8 cellular contexts compared by ENCODE assay signal in the genomic region with DNA sequence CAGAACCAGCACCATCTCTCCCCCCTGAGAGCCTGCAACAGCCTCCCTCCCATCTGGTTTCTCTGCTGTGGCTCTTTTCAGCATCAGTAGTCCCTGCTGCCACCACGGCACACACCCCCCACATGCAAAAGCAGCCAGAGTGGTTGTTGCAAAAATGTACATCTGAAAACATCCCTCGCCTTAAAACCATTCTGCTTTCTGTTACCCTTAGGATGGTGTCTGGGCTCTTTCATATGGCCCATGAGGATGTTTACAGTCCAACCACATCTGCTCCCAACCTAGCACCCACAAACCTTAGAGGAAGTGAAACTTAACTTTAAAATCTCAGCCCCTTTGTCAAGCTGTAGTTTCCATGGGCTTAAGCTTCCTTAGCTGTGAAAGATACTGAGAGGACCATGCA. TPM values are rescaled to one million over a fixed set of nuclear protein-coding genes. Genes with fewer than 3 reads are reported as not detected.
A peak's percentile ranks its signal among the peaks of the same experiment; 100 is the strongest.
DNase-seq lines count a peak whose midpoint lies in the region; ATAC-seq and TF ChIP-seq lines count a peak whose summit lies in the region.

No MANE protein-coding gene starts in this region.

- peak overlapping the region; percentile 97 for H3K27ac ChIP-seq in OCI-LY7 (ENCODE audit: low read depth, low read length, poor library complexity, severe bottlenecking)
- H3K27ac ChIP-seq in endodermal cell (ENCODE audit: low read depth, low read length), result no peak overlapping the region
- peak overlapping the region; percentile 82 for H3K27ac ChIP-seq in rectal smooth muscle tissue (ENCODE audit: low read depth, low read length)

- peak overlapping the region; percentile 82; the same call in 1 of the 2 replicates for H2AFZ ChIP-seq in OCI-LY7 (ENCODE audit: low read length)

- CTCF ChIA-PET in OCI-LY7 (lab: Charles Lee; ENCODE audit: unreplicated experiment), result interaction anchor here (1.1 to 1.4 kb wide), 2 partner anchors 70 to 180 kb away, joined by 4 to 5 read pairs; no protein-coding TSS in a partner anchor

- no peaks in the 10 kb centered on the region for H3K9me2 ChIP-seq in OCI-LY7 (ENCODE audit: insufficient read depth, low read length)

- peaks cover 44% of the 10 kb centered on the region for H3K4me1 Mint-ChIP-seq in activated T-cell treated with anti-CD3 and anti-CD28 coated beads, Interleukin-2, amount 50 U/mL, for 4 hours (ENCODE audit: low read depth)
- peaks cover 16% of the 10 kb centered on the region for H3K4me1 Mint-ChIP-seq in endodermal cell

- H3K9me3 Mint-ChIP-seq in activated T-cell treated with anti-CD3 and anti-CD28 coated beads, Interleukin-2, amount 50 U/mL, for 4 hours, result no peaks in the 10 kb centered on the region
- H3K9me3 Mint-ChIP-seq in endodermal cell, result no peaks in the 10 kb centered on the region

- peaks cover 2% of the 10 kb centered on the region for H3K36me3 Mint-ChIP-seq in activated T-cell treated with anti-CD3 and anti-CD28 coated beads, Interleukin-2, amount 50 U/mL, for 4 hours (ENCODE audit: insufficient read depth)
- H3K36me3 Mint-ChIP-seq in endodermal cell (ENCODE audit: low read depth), result no peaks in the 10 kb centered on the region

- no TSS peak for BruUV-seq in OCI-LY7 (replicated peaks; lab: Mats Ljungman, UMichigan)

- no peaks in the 10 kb centered on the region for H3K27me3 ChIP-seq in endodermal cell (ENCODE audit: control insufficient read depth, insufficient read depth, low read length, poor library complexity, severe bottlenecking)
- H3K27me3 ChIP-seq in rectal smooth muscle tissue (ENCODE audit: control insufficient read depth, insufficient read depth, low read length), result no peaks in the 10 kb centered on the region

- H3K4me3 ChIP-seq in OCI-LY7 (ENCODE audit: low read depth, low read length, poor library complexity, severe bottlenecking) (peak overlapping the region; percentile 85), endodermal cell (ENCODE audit: low read length) (peak overlapping the region; percentile 92), rectal smooth muscle tissue (ENCODE audit: low read length) (peak overlapping the region; percentile 90)

- no peaks in the 10 kb centered on the region for H4K20me1 ChIP-seq in OCI-LY7 (ENCODE audit: insufficient read depth, low read length)

- H3K9me3 ChIP-seq in OCI-LY7 (ENCODE audit: low read length), result no peaks in the 10 kb centered on the region
- no peaks in the 10 kb centered on the region for H3K9me3 ChIP-seq in endodermal cell (ENCODE audit: control insufficient read depth, low read length)

- H3K36me3 ChIP-seq in OCI-LY7 (ENCODE audit: insufficient read depth, low read length) (peaks cover 24% of the 10 kb centered on the region), endodermal cell (ENCODE audit: control insufficient read depth, insufficient read depth, low read length) (no peaks in the 10 kb centered on the region), rectal smooth muscle tissue (ENCODE audit: control insufficient read depth, insufficient read depth, low read length) (no peaks in the 10 kb centered on the region)

- no peak for DNase-seq in activated T-cell treated with anti-CD3 and anti-CD28 coated beads, Interleukin-2, amount 50 U/mL, for 4 hours
- no peak for DNase-seq in activated T-cell treated with anti-CD3 and anti-CD28 coated beads, Interleukin-2, amount 50 U/mL, for 48 hours
- DNase-seq in OCI-LY7 (ENCODE audit: low spot score) (peak; percentile 93), endodermal cell (no peak), NCI-H146 treated with DMSO at 0.1 percent for 48 hours (lab: John Stamatoyannopoulos, UW; ENCODE audit: unreplicated experiment) (no peak)
- DNase-seq in stimulated activated CD4-positive, alpha-beta T cell treated with anti-CD3 and anti-CD28 coated beads, Interleukin-1b, Interleukin-23, amount 100 ng/mL, for 48 hours, result no peak

- H3K4me2 ChIP-seq in OCI-LY7 (ENCODE audit: low read length), result peak overlapping the region; percentile 96

- ATAC-seq in activated T-cell treated with anti-CD3 and anti-CD28 coated beads, Interleukin-2, amount 50 U/mL, for 4 hours, result peak; percentile 2 to 13
- peak; percentile 75 for ATAC-seq in HG02798 (IDR thresholded peaks at IDR 0.05; ENCODE audit: poor library complexity, unreplicated experiment)

- peak overlapping the region; percentile 92 for H3K4me3 Mint-ChIP-seq in activated T-cell treated with anti-CD3 and anti-CD28 coated beads, Interleukin-2, amount 50 U/mL, for 4 hours
- peak overlapping the region; percentile 96 for H3K4me3 Mint-ChIP-seq in endodermal cell

- POLR2A ChIA-PET in OCI-LY7 (lab: Charles Lee), result interaction anchor here (0.6 to 2.8 kb wide), 11 partner anchors 19 to 180 kb away, joined by 3 to 11 read pairs (median 3); no protein-coding TSS in a partner anchor

- H3K27me3 Mint-ChIP-seq in activated T-cell treated with anti-CD3 and anti-CD28 coated beads, Interleukin-2, amount 50 U/mL, for 4 hours (ENCODE audit: low read depth), result no peaks in the 10 kb centered on the region
- peaks cover 6% of the 10 kb centered on the region for H3K27me3 Mint-ChIP-seq in endodermal cell (ENCODE audit: insufficient read depth)

- H3K27ac Mint-ChIP-seq in endodermal cell, result peak overlapping the region; percentile 91

- intact Hi-C loops in OCI-LY7 (cut with micrococcal nuclease; ENCODE audit: unreplicated experiment), result loop anchor here (1.0 to 2.0 kb wide), 4 partner anchors 14 to 180 kb away; no protein-coding TSS in a partner anchor

- peaks cover 13% of the 10 kb centered on the region; the same call in 1 of the 2 replicates for H3K79me2 ChIP-seq in OCI-LY7 (ENCODE audit: insufficient read depth, low read depth, low read length)

- no peak for TF ChIP-seq CTCF in OCI-LY7 (conservative IDR thresholded peaks at IDR 0.05; ENCODE audit: low read length)
- TF ChIP-seq CTCF in endodermal cell (conservative IDR thresholded peaks at IDR 0.05), result no peak

- 60 to 73% methylated on average over 1 to 2 of the region's 2 CpGs for whole genome bisulfite sequencing in endodermal cell (ENCODE audit: insufficient coverage in 1 of 2, insufficient read length in 1 of 2), 2 experiments

- H3K9ac ChIP-seq in endodermal cell (ENCODE audit: extremely low read depth, low read length, poor library complexity, severe bottlenecking), result peak overlapping the region; percentile 86
- no peak overlapping the region for H3K9ac ChIP-seq in rectal smooth muscle tissue (ENCODE audit: low read length)

- H3K4me1 ChIP-seq in OCI-LY7 (ENCODE audit: insufficient read depth, low read length, poor library complexity, severe bottlenecking) (peaks cover 55% of the 10 kb centered on the region), endodermal cell (ENCODE audit: control insufficient read depth, insufficient read depth, low read length) (no peaks in the 10 kb centered on the region), rectal smooth muscle tissue (ENCODE audit: control insufficient read depth, insufficient read depth, low read length) (peaks cover 13% of the 10 kb centered on the region)

RNA-seq across cellular contexts. Expression of gene TTC21A, which starts 0.8 kb away (rescaled TPM):
- total RNA-seq in activated T-cell treated with anti-CD3 and anti-CD28 coated beads, Interleukin-2, amount 50 U/mL, for 4 hours, result 1 to 10 TPM in 2 of 3 donors, under 1 TPM in 1; 0.84 to 1.1 (median 1.0) TPM
- total RNA-seq in OCI-LY7 (2014; rRNA removed; shearing (Covaris generic)), result 10.5 and 12.8 TPM in 2 replicates
- total RNA-seq in OCI-LY7 (2022) (27.1 and 32.3 TPM in 2 replicates), endodermal cell (1 to 10 TPM; 5.7 to 5.8 TPM)
- 8.1 TPM for polyA plus RNA-seq in endodermal cell (2013, experiment 1 of 2)
- 7.0 TPM for polyA plus RNA-seq in endodermal cell (2013, experiment 2 of 2)

RNA-seq across cellular contexts. Expression of gene GORASP1, which starts 0.9 kb away (rescaled TPM):
- 10 to 100 TPM; 31.8 to 34.7 (median 33.0) TPM for total RNA-seq in activated T-cell treated with anti-CD3 and anti-CD28 coated beads, Interleukin-2, amount 50 U/mL, for 4 hours
- 44.8 and 59.9 TPM in 2 replicates for total RNA-seq in OCI-LY7 (2014; rRNA removed; shearing (Covaris generic))
- total RNA-seq in OCI-LY7 (2022), result 51.5 and 57.9 TPM in 2 replicates
- 10 to 100 TPM; 47.4 to 48.9 TPM for total RNA-seq in endodermal cell
- 34.8 TPM for polyA plus RNA-seq in endodermal cell (2013, experiment 1 of 2)
- 28.4 TPM for polyA plus RNA-seq in endodermal cell (2013, experiment 2 of 2)

RNA-seq across cellular contexts. Expression of gene CSRNP1, which starts 45.1 kb away (rescaled TPM):
- 10 to 100 TPM; 88.9 to 96.6 (median 95.1) TPM for total RNA-seq in activated T-cell treated with anti-CD3 and anti-CD28 coated beads, Interleukin-2, amount 50 U/mL, for 4 hours
- total RNA-seq in OCI-LY7 (2014; rRNA removed; shearing (Covaris generic)), result 9.5 and 10.5 TPM in 2 replicates
- 9.4 and 9.7 TPM in 2 replicates for total RNA-seq in OCI-LY7 (2022)
- 10 to 100 TPM in 1 of 2 donors, 1 to 10 TPM in 1; 9.2 to 11.1 TPM for total RNA-seq in endodermal cell
- polyA plus RNA-seq in endodermal cell (2013, experiment 1 of 2), result 7.5 TPM
- 8.0 TPM for polyA plus RNA-seq in endodermal cell (2013, experiment 2 of 2)

RNA-seq across cellular contexts. Expression of gene WDR48, which starts 56.5 kb away (rescaled TPM):
- 10 to 100 TPM; 26.2 to 31.3 (median 29.8) TPM for total RNA-seq in activated T-cell treated with anti-CD3 and anti-CD28 coated beads, Interleukin-2, amount 50 U/mL, for 4 hours
- 12.3 and 15.7 TPM in 2 replicates for total RNA-seq in OCI-LY7 (2014; rRNA removed; shearing (Covaris generic))
- total RNA-seq in OCI-LY7 (2022) (38.4 and 41.6 TPM in 2 replicates), endodermal cell (10 to 100 TPM; 57.5 to 60.4 TPM)
- polyA plus RNA-seq in endodermal cell (2013, experiment 1 of 2), result 65.4 TPM
- 57.8 TPM for polyA plus RNA-seq in endodermal cell (2013, experiment 2 of 2)

RNA-seq across cellular contexts. Expression of gene SCN11A, which starts 56.6 kb away (rescaled TPM):
- total RNA-seq in activated T-cell treated with anti-CD3 and anti-CD28 coated beads, Interleukin-2, amount 50 U/mL, for 4 hours, result not detected
- 0.25 TPM in 1 of 2 replicates, not detected in the other for total RNA-seq in OCI-LY7 (2014; rRNA removed; shearing (Covaris generic))
- total RNA-seq in OCI-LY7 (2022) (0.13 and 0.22 TPM in 2 replicates), endodermal cell (under 1 TPM; 0.40 to 0.81 TPM)
- polyA plus RNA-seq in endodermal cell (2013, experiment 1 of 2), result 0.32 TPM
- polyA plus RNA-seq in endodermal cell (2013, experiment 2 of 2), result 0.33 TPM

Comparison
In these comparisons a context has a peak if more than half of its experiments do, and no peak if none do; other contexts are left out.
1. RNA of gene CSRNP1, which starts 45.1 kb away (total RNA-seq): 88.9 to 96.6 TPM in activated T-cell treated with anti-CD3 and anti-CD28 coated beads, Interleukin-2, amount 50 U/mL, for 4 hours; 9.2 to 11.1 TPM in endodermal cell and 9.4 to 10.5 TPM in OCI-LY7; every median in the first group is over 4 times any median in the second.
2. Peak in every context shown above with its lines, with median percentiles within 50 percentile points of each other: H3K4me3 ChIP-seq.